24 cellular contexts compared by ENCODE assay signal in the genomic region with DNA sequence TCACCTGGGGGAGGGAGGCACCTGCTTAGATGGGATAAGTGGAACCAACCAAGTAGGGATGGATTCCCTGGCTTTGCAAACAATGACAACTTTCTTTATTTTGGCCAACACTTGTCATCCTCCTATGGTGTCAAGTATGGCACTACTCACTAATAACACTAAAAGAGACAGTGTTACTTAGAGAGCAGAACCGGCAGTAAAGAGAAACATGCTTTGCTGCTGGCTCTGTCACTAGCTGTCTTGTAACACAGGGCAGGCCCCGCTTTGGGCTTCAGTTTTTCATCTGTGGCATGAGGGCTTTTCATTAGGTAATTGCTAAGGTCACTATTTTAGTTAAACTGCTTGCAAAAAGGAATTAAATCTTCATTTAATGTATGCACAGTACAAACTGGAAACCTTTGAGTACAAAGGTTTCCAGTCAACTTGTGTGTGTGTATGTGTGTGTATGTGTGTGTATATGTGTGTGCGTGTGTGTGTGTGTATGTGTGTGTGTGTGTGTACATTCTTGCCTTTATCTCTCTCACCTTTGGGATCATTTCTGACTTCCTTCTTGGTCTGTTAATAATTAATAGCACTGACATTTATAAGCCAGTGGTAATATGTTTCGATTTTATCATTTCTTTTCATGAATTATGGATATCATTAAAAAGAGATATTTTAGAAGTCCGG.
DNase-seq lines count a peak whose midpoint lies in the region; ATAC-seq and TF ChIP-seq lines count a peak whose summit lies in the region.
"Had no signal": no experiment of that assay in that cellular context is flagged by ENCODE, and none has a peak within 500 bp of the region (broad histone marks: within the 10 kb centered on the region; RNA-seq: fewer than 3 reads in every experiment).

No MANE protein-coding gene starts in this region.

- no peaks in the 10 kb centered on the region for H4K20me1 ChIP-seq in PC-3 (ENCODE audit: low read length)
- H4K20me1 ChIP-seq in hepatocyte (ENCODE audit: insufficient read depth, poor library complexity, severe bottlenecking): no peaks in the 10 kb centered on the region

- H3K79me2 ChIP-seq in PC-3 (ENCODE audit: low read length) (no peaks in the 10 kb centered on the region), hepatocyte (no peaks in the 10 kb centered on the region)

- H3K9me3 ChIP-seq in PC-3 (ENCODE audit: low read length) (no peaks in the 10 kb centered on the region), hepatocyte (ENCODE audit: low read depth) (no peaks in the 10 kb centered on the region), mucosa of rectum (ENCODE audit: control insufficient read depth in 2 of 2, low read length in 2 of 2) (no peaks in the 10 kb centered on the region)
- H3K9me3 ChIP-seq: MG63, neutrophil, thoracic aorta had no signal

- H3K4me1 ChIP-seq in PC-3 (ENCODE audit: insufficient read depth, low read length) (no peaks in the 10 kb centered on the region), hepatocyte (ENCODE audit: insufficient read depth) (peaks cover 11% of the 10 kb centered on the region), mucosa of rectum (ENCODE audit: control insufficient read depth in 2 of 2, insufficient read depth in 2 of 2, low read length in 2 of 2) (peaks cover 0 to 4% of the 10 kb centered on the region in 2 donors)

- H3K9me2 ChIP-seq in PC-3 (replicated peaks; ENCODE audit: low read length): no peaks in the 10 kb centered on the region
- no peaks in the 10 kb centered on the region for H3K9me2 ChIP-seq in hepatocyte (replicated peaks; ENCODE audit: insufficient read depth)

- 45% methylated on average over 5 of the region's 5 CpGs for WGBS in hepatocyte (ENCODE audit: low lambda C conversion rate, missing lambda C conversion rate)

- H3K4me3 ChIP-seq in PC-3 (ENCODE audit: low read length): 0 out of 2 replicates have a peak overlapping the region, but pooled peaks have one; percentile 20
- H3K4me3 ChIP-seq in hepatocyte: no peak overlapping the region
- H3K4me3 ChIP-seq in mucosa of rectum (ENCODE audit: low read length in 2 of 2): peak overlapping the region; percentile 37 to 38
- H3K4me3 ChIP-seq: K562, lung, MG63, PC-9, thoracic aorta had no signal

- TF ChIP-seq CTCF in PC-3 (conservative IDR thresholded peaks at IDR 0.05; ENCODE audit: low read depth, low read length) (no peak), hepatocyte (IDR thresholded peaks at IDR 0.05; ENCODE audit: poor library complexity) (no peak)

- H3K27me3 ChIP-seq in PC-3 (ENCODE audit: low read length) (peaks cover 64% of the 10 kb centered on the region), hepatocyte (no peaks in the 10 kb centered on the region), mucosa of rectum (ENCODE audit: control insufficient read depth in 2 of 2, insufficient read depth in 2 of 2, low read length in 2 of 2) (no peaks in the 10 kb centered on the region)
- H3K27me3 ChIP-seq: MG63, neutrophil had no signal

- H3K36me3 ChIP-seq in PC-3 (ENCODE audit: low read depth, low read length) (no peaks in the 10 kb centered on the region), hepatocyte (replicated peaks; ENCODE audit: insufficient read depth, low read depth) (no peaks in the 10 kb centered on the region), mucosa of rectum (ENCODE audit: control insufficient read depth in 2 of 2, insufficient read depth in 2 of 2, low read length in 2 of 2) (no peaks in the 10 kb centered on the region)
- H3K36me3 ChIP-seq: MG63, neutrophil, thoracic aorta had no signal

- H3K9ac ChIP-seq in PC-3 (ENCODE audit: low read length) (no peak overlapping the region), mucosa of rectum (ENCODE audit: low read depth in 1 of 2, low read length in 2 of 2) (no peak overlapping the region)

- peak; percentile 8 for DNase-seq in Caki2 (ENCODE audit: low read depth)
- no peak for DNase-seq in PC-3
- peak; percentile 28 for DNase-seq in hepatocyte (ENCODE audit: low spot score)
- no peak for DNase-seq in NCI-H2107 treated with DMSO at 0.1 percent for 48 hours (lab: John Stamatoyannopoulos, UW; ENCODE audit: unreplicated experiment)
- DNase-seq in GDM1 (lab: John Stamatoyannopoulos, UW): no peak
- DNase-seq: ACHN; activated CD4-positive, alpha-beta memory T cell treated with anti-CD3 and anti-CD28 coated beads, Interleukin-2, amount 10 ng/mL, durations not matched to agents 7 days and 5 days; activated CD4-positive, CD25-positive, alpha-beta regulatory T cell treated with anti-CD3 and anti-CD28 coated beads, Interleukin-2, amount 50 U/mL, for 72 hours; MG63; NCI-H1417 treated with DMSO at 0.1 percent for 48 hours; NCI-H510A treated with DMSO at 0.1 percent for 48 hours; PC-9; SIG-M5; stimulated activated CD4-positive, alpha-beta T cell treated with anti-CD3 and anti-CD28 coated beads, Interleukin-2, amount 100 ng/mL, for 48 hours had no signal

- POLR2A ChIA-PET in PC-3 (lab: Charles Lee; ENCODE audit: unreplicated experiment): no interaction called here

- H3K27ac ChIP-seq in PC-3 (ENCODE audit: low read length) (no peak overlapping the region), hepatocyte (peak overlapping the region; percentile 66), mucosa of rectum (ENCODE audit: low read depth in 2 of 2, low read length in 2 of 2) (no peak overlapping the region)
- H3K27ac ChIP-seq: epithelial cell of prostate, neutrophil, PC-9, thoracic aorta had no signal

- intact Hi-C loops in PC-3 (cut with micrococcal nuclease): no loop called here

- H3K4me2 ChIP-seq in PC-3 (ENCODE audit: low read length): peak overlapping the region; percentile 56
- H3K4me2 ChIP-seq in hepatocyte: peak overlapping the region; percentile 73
- H3K4me2 ChIP-seq: PC-9 had no signal

- ATAC-seq in PC-3 (no peak), HG02678 (IDR thresholded peaks at IDR 0.05; ENCODE audit: unreplicated experiment) (no peak), esophagus mucosa (no peak)
- ATAC-seq: HCT116; K562; stimulated activated memory B cell treated with anti-CD40 and anti-IgM and Interleukin-4, amounts not matched to agents 10 μg/mL and 1 μg/mL and 100 μg/mL, for 72 hours had no signal

- H2AFZ ChIP-seq in PC-3 (ENCODE audit: low read length) (peak overlapping the region; percentile 51; the same call in 1 of the 2 replicates), hepatocyte (peak overlapping the region; percentile 32)
- H2AFZ ChIP-seq: PC-9 had no signal

- no peaks in the 10 kb centered on the region for H3F3A ChIP-seq in PC-3 (ENCODE audit: low read length, unreplicated experiment)

- BruUV-seq in PC-3 (replicated peaks; lab: Mats Ljungman, UMichigan): no TSS peak

- CTCF ChIA-PET in PC-3 (lab: Charles Lee): no interaction called here

- in situ Hi-C loops in Caki2 (cut with HindIII; ENCODE audit: low pct_unique_long_range_greater_than_20kb, low sequenced_read_pairs): no loop called here

Comparison
In these comparisons a context has a peak if more than half of its experiments do, and no peak if none do; other contexts are left out.
1. DNase-seq: peak in Caki2 (single experiment) and hepatocyte (single experiment); none in PC-3 (single experiment), NCI-H2107 treated with DMSO at 0.1 percent for 48 hours (single experiment) and GDM1 (single experiment).